8 cellular contexts compared by ENCODE assay signal in the genomic region with DNA sequence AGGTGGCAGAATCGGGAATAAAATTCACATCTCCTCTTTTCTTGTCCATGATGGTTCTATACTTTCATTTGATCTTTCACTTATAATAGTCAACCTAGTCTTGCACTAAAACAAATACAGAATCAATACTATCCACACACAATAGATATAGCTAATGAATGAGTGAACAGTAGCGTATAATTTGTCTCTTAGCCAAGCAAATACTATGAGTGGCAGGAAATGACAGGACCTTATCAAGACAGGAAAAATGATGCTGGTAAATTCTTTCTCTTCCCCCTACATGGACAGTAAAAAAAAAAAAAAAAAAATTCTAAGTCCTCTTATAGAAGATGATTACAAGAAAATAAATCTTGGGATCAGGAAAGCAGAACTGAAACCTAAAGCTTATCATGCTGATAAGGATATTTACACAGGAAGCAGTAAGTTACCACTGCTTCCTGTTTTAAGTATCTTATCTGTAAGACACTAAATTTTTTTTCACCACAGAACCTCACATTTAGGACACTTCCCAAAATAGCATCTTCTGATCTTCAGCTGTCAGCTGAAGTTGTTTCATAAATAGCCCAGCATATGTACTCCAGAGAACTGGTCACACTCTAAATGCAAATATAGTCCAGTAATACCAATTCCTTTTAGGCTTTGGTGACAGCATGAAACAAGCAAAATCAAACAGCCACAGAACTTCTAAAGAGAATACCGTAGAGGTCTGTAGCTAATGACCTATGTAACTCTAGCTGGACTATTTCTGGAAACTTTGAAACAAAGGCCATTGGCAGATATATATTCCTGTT. TPM values are rescaled to one million over a fixed set of nuclear protein-coding genes. Genes with fewer than 3 reads are reported as not detected.
DNase-seq lines count a peak whose midpoint lies in the region; ATAC-seq, FAIRE-seq and TF ChIP-seq lines count a peak whose summit lies in the region.

No MANE protein-coding gene starts in this region.

- peaks cover 55 to 59% of the 10 kb centered on the region in 2 donors for H3K4me1 ChIP-seq in gastrocnemius medialis

- FAIRE-seq in colon (lab: Jason Lieb, UNC), result peak; percentile 94

- intact Hi-C loops in gastrocnemius medialis (cut with DNase I; ENCODE audit: low total_unique reads), result no loop called here

- H3K27ac ChIP-seq in gastrocnemius medialis, result peak overlapping the region; percentile 82 to 91 (median 83)

- ATAC-seq in GM18867 (IDR thresholded peaks at IDR 0.05; ENCODE audit: unreplicated experiment) (peak; percentile 97), HG02642 (IDR thresholded peaks at IDR 0.05; ENCODE audit: poor library complexity, unreplicated experiment) (peak; percentile 97), gastrocnemius medialis (peak; percentile 15 to 20)

- no peaks in the 10 kb centered on the region for H3K36me3 ChIP-seq in gastrocnemius medialis

- peak overlapping the region; percentile 22 to 40 (median 26) for H3K4me3 ChIP-seq in gastrocnemius medialis

- in situ Hi-C loops in gastrocnemius medialis (cut with MboI; ENCODE audit: low sequenced_read_pairs in 4 of 4), result loop anchor here in 2 of 4 donors (10.0 kb wide), 1 partner anchor 98 kb away; no protein-coding TSS in a partner anchor

- no peaks in the 10 kb centered on the region for H3K9me3 ChIP-seq in gastrocnemius medialis

- TF ChIP-seq CTCF in gastrocnemius medialis (IDR thresholded peaks at IDR 0.05 in 4 of 5, conservative IDR thresholded peaks at IDR 0.05 in 1 of 5), result no peak

- DNase-seq in NCI-H226 (peak; percentile 56), gastrocnemius medialis (no peak), DMS153 treated with DMSO at 0.1 percent for 48 hours (lab: John Stamatoyannopoulos, UW; ENCODE audit: unreplicated experiment) (no peak), NCI-H2171 treated with DMSO at 0.1 percent for 48 hours (lab: John Stamatoyannopoulos, UW) (no peak), hepatic stellate cell (ENCODE audit: low spot score) (no peak)

- TF ChIP-seq POLR2A in gastrocnemius medialis (IDR thresholded peaks at IDR 0.05), result peak in 1 of 2 donors; percentile 17

- H3K27me3 ChIP-seq in gastrocnemius medialis, result no peaks in the 10 kb centered on the region

RNA-seq across cellular contexts. Expression of a gene that starts 27.0 kb away (rescaled TPM):
- total RNA-seq in gastrocnemius medialis, result 10 to 100 TPM in 1 of 4 donors, 1 to 10 TPM in 3; 2.2 to 71.1 (median 6.3) TPM

Comparison
In these comparisons a context has a peak if more than half of its experiments do, and no peak if none do; other contexts are left out.
1. ATAC-seq: peak in every context shown above with its lines; median percentile 97 in GM18867; 97 in HG02642; 18 in gastrocnemius medialis.